ENCODE assay signal across 8 cellular contexts in the genomic region with DNA sequence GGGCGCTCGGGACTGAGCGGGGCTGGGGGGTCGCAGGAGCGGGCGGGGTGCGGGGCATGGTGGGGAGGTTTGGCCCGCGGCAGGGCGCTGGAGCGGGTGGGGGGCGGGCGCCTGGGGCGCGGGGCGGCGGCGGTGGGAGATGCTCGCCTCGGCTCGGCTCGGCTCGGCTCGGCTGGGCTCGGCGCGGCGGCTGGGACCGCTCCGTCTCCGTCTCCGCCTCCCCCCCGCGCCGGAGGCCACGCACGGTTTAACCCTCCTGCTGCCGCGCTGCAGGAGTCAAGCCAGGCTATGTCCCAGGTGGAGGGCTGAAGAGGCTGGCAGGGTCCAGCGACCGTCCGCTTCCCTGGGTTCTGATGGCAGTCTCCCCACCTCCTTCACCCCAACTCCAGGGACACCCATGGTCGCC. TPM values are rescaled to one million over a fixed set of nuclear protein-coding genes. Genes with fewer than 3 reads are reported as not detected.
A peak's percentile ranks its signal among the peaks of the same experiment; 100 is the strongest.
DNase-seq lines count a peak whose midpoint lies in the region; ATAC-seq and TF ChIP-seq lines count a peak whose summit lies in the region.

A gene with protein sequence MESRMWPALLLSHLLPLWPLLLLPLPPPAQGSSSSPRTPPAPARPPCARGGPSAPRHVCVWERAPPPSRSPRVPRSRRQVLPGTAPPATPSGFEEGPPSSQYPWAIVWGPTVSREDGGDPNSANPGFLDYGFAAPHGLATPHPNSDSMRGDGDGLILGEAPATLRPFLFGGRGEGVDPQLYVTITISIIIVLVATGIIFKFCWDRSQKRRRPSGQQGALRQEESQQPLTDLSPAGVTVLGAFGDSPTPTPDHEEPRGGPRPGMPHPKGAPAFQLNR (minus strand): TSS at position 170 of the 406 bp plus-strand sequence. CDS start 2,754 bp downstream, outside the sequence.

- H3K27me3 Mint-ChIP-seq in osteocyte (ENCODE audit: unreplicated experiment): peaks cover 50% of the 10 kb centered on the region

- H3K9me3 Mint-ChIP-seq in osteocyte (ENCODE audit: unreplicated experiment): no peaks in the 10 kb centered on the region

- no peaks in the 10 kb centered on the region for H3K36me3 Mint-ChIP-seq in osteocyte (ENCODE audit: unreplicated experiment)

- H3K4me1 Mint-ChIP-seq in osteocyte (ENCODE audit: unreplicated experiment): peaks cover 17% of the 10 kb centered on the region

- TF ChIP-seq CTCF in fibroblast of villous mesenchyme (IDR thresholded peaks at IDR 0.05; ENCODE audit: insufficient read depth, low read depth, low read length): no peak
- no peak for TF ChIP-seq CTCF in osteocyte (IDR thresholded peaks at IDR 0.05)

- peak within 1 kb of the TSS; percentile 76 for H3K4me3 Mint-ChIP-seq in osteocyte (ENCODE audit: unreplicated experiment)

- no peak for ATAC-seq in HG02798 (IDR thresholded peaks at IDR 0.05; ENCODE audit: poor library complexity, unreplicated experiment)
- no peak for ATAC-seq in GM21447 (IDR thresholded peaks at IDR 0.05; ENCODE audit: unreplicated experiment)

- DNase-seq in CD1c-positive myeloid dendritic cell (ENCODE audit: extremely low spot score): peak; percentile 17
- peak; percentile 87 for DNase-seq in NCI-H2171 (lab: John Stamatoyannopoulos, UW)
- DNase-seq in activated effector memory CD4-positive, alpha-beta T cell treated with Interleukin-2 at 50 U/mL for 16 hours: peak; percentile 36
- DNase-seq in fibroblast of villous mesenchyme (ENCODE audit: low read depth): peak; percentile 20
- peak; percentile 88 for DNase-seq in osteocyte (ENCODE audit: extremely low spot score, unreplicated experiment)
- no peak for DNase-seq in NOMO-1 (lab: John Stamatoyannopoulos, UW; ENCODE audit: unreplicated experiment in 2 of 2)

- no peak within 1 kb of the TSS for H3K27ac Mint-ChIP-seq in osteocyte (ENCODE audit: unreplicated experiment)

- peak within 1 kb of the TSS; percentile 56 for H3K4me3 ChIP-seq in fibroblast of villous mesenchyme (ENCODE audit: low read depth, low read length)

RNA-seq across cellular contexts. Expression of the gene that starts here (rescaled TPM):
- not detected in 2 replicates for total RNA-seq in fibroblast of villous mesenchyme
- 3.9 and 5.2 TPM in 2 replicates for total RNA-seq in osteocyte

Comparison
In these comparisons a context has a peak if more than half of its experiments do, and no peak if none do; other contexts are left out.
1. Peak in DNase-seq and H3K4me3 ChIP-seq in fibroblast of villous mesenchyme; RNA of the gene not detected or under 1 TPM.
2. DNase-seq: peak in CD1c-positive myeloid dendritic cell (single experiment), NCI-H2171 (single experiment), activated effector memory CD4-positive, alpha-beta T cell treated with Interleukin-2 at 50 U/mL for 16 hours (single experiment) and osteocyte (single experiment); none in NOMO-1 (0 of 2).